ENCODE assay signal across 25 cellular contexts in genomic region chr12:29929295-29929694, GRCh38.
DNase-seq lines count a peak whose midpoint lies in the region; ATAC-seq, FAIRE-seq and TF ChIP-seq lines count a peak whose summit lies in the region.
"Had no signal": no experiment of that assay in that cellular context is flagged by ENCODE, and none has a peak within 500 bp of the region (broad histone marks: within the 10 kb centered on the region; RNA-seq: fewer than 3 reads in every experiment).

No MANE protein-coding gene starts in this region.

- H3K4me3 ChIP-seq in PC-3 (ENCODE audit: low read length) (no peak overlapping the region), vagina (no peak overlapping the region)
- no peak overlapping the region for H3K4me3 ChIP-seq in CD8-positive, alpha-beta T cell (ENCODE audit: low read depth, low read length)
- H3K4me3 ChIP-seq: BLaER1 had no signal

- no peaks in the 10 kb centered on the region for H3F3A ChIP-seq in PC-3 (ENCODE audit: low read length, unreplicated experiment)

- no peak for TF ChIP-seq POLR2A in vagina (IDR thresholded peaks at IDR 0.05)

- CTCF ChIA-PET in PC-3 (lab: Charles Lee) = interaction anchor here (0.5 kb wide), 1 partner anchor 23 kb away, joined by 4 read pairs; no protein-coding TSS in a partner anchor
- CTCF ChIA-PET in CD8-positive, alpha-beta T cell (lab: Charles Lee) = no interaction called here

- H3K27ac ChIP-seq in PC-3 (ENCODE audit: low read length) = no peak overlapping the region
- H3K27ac ChIP-seq in vagina = no peak overlapping the region
- H3K27ac ChIP-seq in CD8-positive, alpha-beta T cell (ENCODE audit: low read depth, low read length) = no peak overlapping the region
- H3K27ac ChIP-seq: BLaER1 had no signal

- no peak overlapping the region for H3K27ac Mint-ChIP-seq in CD8-positive, alpha-beta T cell
- H3K27ac Mint-ChIP-seq: CD14-positive monocyte; CD4-positive, alpha-beta memory T cell; CD4-positive, CD25-positive, alpha-beta regulatory T cell had no signal

- no peak overlapping the region for H2AFZ ChIP-seq in PC-3 (ENCODE audit: low read length)

- H3K79me2 ChIP-seq in PC-3 (ENCODE audit: low read length) = no peaks in the 10 kb centered on the region

- POLR2A ChIA-PET in PC-3 (lab: Charles Lee; ENCODE audit: unreplicated experiment) = no interaction called here
- POLR2A ChIA-PET in CD8-positive, alpha-beta T cell (lab: Charles Lee) = no interaction called here

- DNase-seq in NCI-H1930 (lab: John Stamatoyannopoulos, UW) (peak; percentile 36 to 46), NCI-H748 (lab: John Stamatoyannopoulos, UW; ENCODE audit: unreplicated experiment) (peak; percentile 31), PC-3 (no peak), NCI-H526 (lab: John Stamatoyannopoulos, UW) (no peak), vagina (ENCODE audit: extremely low spot score in 2 of 2) (no peak), NCI-H2081 treated with DMSO at 0.1 percent for 48 hours (lab: John Stamatoyannopoulos, UW) (no peak)
- no peak for DNase-seq in CD8-positive, alpha-beta T cell
- DNase-seq: 8988T; ACHN; BE2C; C1 segment of cervical spinal cord; Caco-2; Calu3; CD4-positive, alpha-beta memory T cell; CD4-positive, CD25-positive, alpha-beta regulatory T cell; DMS79 treated with DMSO at 0.1 percent for 48 hours; GF-D8 had no signal

- FAIRE-seq in endometrium (lab: Jason Lieb, UNC) = peak; percentile 57
- FAIRE-seq: A204.1, D721Med, G401.6, GM12891, GM19239 had no signal

- no peaks in the 10 kb centered on the region for H3K9me3 Mint-ChIP-seq in CD8-positive, alpha-beta T cell

- no peak overlapping the region for H3K9ac ChIP-seq in PC-3 (ENCODE audit: low read length)
- H3K9ac ChIP-seq: BLaER1 had no signal

- H3K4me2 ChIP-seq in PC-3 (ENCODE audit: low read length) = no peak overlapping the region
- H3K4me2 ChIP-seq: BLaER1 had no signal

- no peaks in the 10 kb centered on the region for H3K9me2 ChIP-seq in PC-3 (replicated peaks; ENCODE audit: low read length)

- no peaks in the 10 kb centered on the region for H3K27me3 Mint-ChIP-seq in CD8-positive, alpha-beta T cell (ENCODE audit: low read depth)
- H3K27me3 Mint-ChIP-seq: CD4-positive, alpha-beta memory T cell; CD4-positive, CD25-positive, alpha-beta regulatory T cell had no signal

- no peaks in the 10 kb centered on the region for H3K4me1 Mint-ChIP-seq in CD8-positive, alpha-beta T cell (ENCODE audit: low read depth)
- H3K4me1 Mint-ChIP-seq: CD14-positive monocyte; CD4-positive, alpha-beta memory T cell; CD4-positive, CD25-positive, alpha-beta regulatory T cell had no signal

- H3K4me1 ChIP-seq in PC-3 (ENCODE audit: insufficient read depth, low read length) = no peaks in the 10 kb centered on the region
- no peaks in the 10 kb centered on the region for H3K4me1 ChIP-seq in vagina
- H3K4me1 ChIP-seq in CD8-positive, alpha-beta T cell (ENCODE audit: insufficient read depth, low read length) = no peaks in the 10 kb centered on the region
- H3K4me1 ChIP-seq: BE2C, BLaER1 had no signal

- H3K9me3 ChIP-seq in PC-3 (ENCODE audit: low read length) (no peaks in the 10 kb centered on the region), vagina (no peaks in the 10 kb centered on the region)
- no peaks in the 10 kb centered on the region for H3K9me3 ChIP-seq in CD8-positive, alpha-beta T cell (ENCODE audit: low read length)
- H3K9me3 ChIP-seq: BE2C, BLaER1, Caco-2 had no signal

- H4K20me1 ChIP-seq in PC-3 (ENCODE audit: low read length) = no peaks in the 10 kb centered on the region
- H4K20me1 ChIP-seq: BLaER1 had no signal

- intact Hi-C loops in PC-3 (cut with micrococcal nuclease) = loop anchor here (1.0 to 10.0 kb wide), 2 partner anchors 124 to 159 kb away; no protein-coding TSS in a partner anchor
- intact Hi-C loops in vagina (cut with DNase I) = no loop called here
- intact Hi-C loops in CD8-positive, alpha-beta T cell (cut with DNase I, micrococcal nuclease) = no loop called here

- TF ChIP-seq CTCF in PC-3 (conservative IDR thresholded peaks at IDR 0.05; ENCODE audit: low read depth, low read length) (no peak), vagina (IDR thresholded peaks at IDR 0.05) (no peak)
- no peak for TF ChIP-seq CTCF in CD8-positive, alpha-beta T cell (IDR thresholded peaks at IDR 0.05)

- no TSS peak for BruUV-seq in PC-3 (replicated peaks; lab: Mats Ljungman, UMichigan)

- H3K36me3 ChIP-seq in PC-3 (ENCODE audit: low read depth, low read length) = no peaks in the 10 kb centered on the region
- no peaks in the 10 kb centered on the region for H3K36me3 ChIP-seq in vagina
- H3K36me3 ChIP-seq in CD8-positive, alpha-beta T cell (ENCODE audit: insufficient read depth, low read length) = no peaks in the 10 kb centered on the region
- H3K36me3 ChIP-seq: BE2C, BLaER1 had no signal

- H3K36me3 Mint-ChIP-seq in CD8-positive, alpha-beta T cell = no peaks in the 10 kb centered on the region
- H3K36me3 Mint-ChIP-seq: CD14-positive monocyte; CD4-positive, alpha-beta memory T cell; CD4-positive, CD25-positive, alpha-beta regulatory T cell had no signal

- no peak overlapping the region for H3K4me3 Mint-ChIP-seq in CD8-positive, alpha-beta T cell
- H3K4me3 Mint-ChIP-seq: CD14-positive monocyte; CD4-positive, CD25-positive, alpha-beta regulatory T cell had no signal

- H3K27me3 ChIP-seq in PC-3 (ENCODE audit: low read length) (no peaks in the 10 kb centered on the region; the same call in 1 of the 2 replicates), vagina (no peaks in the 10 kb centered on the region)
- H3K27me3 ChIP-seq in CD8-positive, alpha-beta T cell (ENCODE audit: insufficient read depth, low read length) = no peaks in the 10 kb centered on the region
- H3K27me3 ChIP-seq: BE2C, BLaER1 had no signal

- peak; percentile 79 for ATAC-seq in PC-3
- no peak for ATAC-seq in CD8-positive, alpha-beta T cell

Comparison
In these comparisons a context has a peak if more than half of its experiments do, and no peak if none do; other contexts are left out.
1. DNase-seq: peak in NCI-H1930 (2 of 2) and NCI-H748 (single experiment); none in PC-3 (single experiment), NCI-H526 (0 of 2), vagina (0 of 2), NCI-H2081 treated with DMSO at 0.1 percent for 48 hours (single experiment) and CD8-positive, alpha-beta T cell (0 of 7).